ENCODE assay signal across 29 cellular contexts in the genomic region with DNA sequence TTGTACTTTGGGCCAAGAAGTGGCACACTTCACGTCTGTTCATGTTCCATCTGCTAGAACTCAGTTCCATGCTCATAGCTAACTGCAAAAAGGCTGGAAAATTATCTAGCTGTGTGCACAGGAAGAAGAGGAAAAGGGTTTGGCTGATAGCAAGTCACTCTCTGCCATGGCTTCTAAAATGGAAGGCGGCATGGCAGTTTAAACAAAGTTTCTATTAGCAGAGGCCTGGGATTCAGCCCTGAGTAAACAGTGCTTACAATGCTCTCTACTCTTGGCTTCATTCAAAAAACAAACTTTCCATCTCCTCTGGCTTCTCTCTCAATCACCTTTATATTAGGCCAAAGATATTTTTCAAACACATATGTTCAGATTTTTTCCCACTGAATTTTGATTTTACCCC.
DNase-seq lines count a peak whose midpoint lies in the region; ATAC-seq, FAIRE-seq and TF ChIP-seq lines count a peak whose summit lies in the region.
"Had no signal": no experiment of that assay in that cellular context is flagged by ENCODE, and none has a peak within 500 bp of the region (broad histone marks: within the 10 kb centered on the region; RNA-seq: fewer than 3 reads in every experiment).

No MANE protein-coding gene starts in this region.

- peaks cover 1% of the 10 kb centered on the region for H3K27me3 Mint-ChIP-seq in GM23338 (ENCODE audit: insufficient read depth, low read depth, poor library complexity)
- H3K27me3 Mint-ChIP-seq: B cell had no signal

- H3K27me3 ChIP-seq in GM23338 (ENCODE audit: insufficient read depth) (no peaks in the 10 kb centered on the region), HepG2 (ENCODE audit: control insufficient read depth in 1 of 2, insufficient read depth in 2 of 2, low read length in 2 of 2) (no peaks in the 10 kb centered on the region)
- H3K27me3 ChIP-seq: MG63, SJSA1 had no signal

- WGBS in HepG2 (ENCODE audit: low lambda C conversion rate): 0% methylated on average over 2 of the region's 2 CpGs

- ATAC-seq in GM23338 (no peak), HepG2 (peak; percentile 75)
- no peak for ATAC-seq in activated naive CD4-positive, alpha-beta T cell treated with anti-CD3 and anti-CD28 coated beads, Interleukin-2, amount 50 U/mL, for 72 hours
- ATAC-seq: CD8-positive, alpha-beta T cell; T-cell had no signal

- TF ChIP-seq CTCF in GM23338 (conservative IDR thresholded peaks at IDR 0.05; ENCODE audit: low read depth in 2 of 2) (no peak), HepG2 (CRISPR knock-in tag; IDR thresholded peaks at IDR 0.05) (no peak), GM10266 (IDR thresholded peaks at IDR 0.05; ENCODE audit: control insufficient read depth, insufficient read depth, low read depth, missing control alignments) (no peak)

- POLR2A ChIA-PET in HepG2 (lab: Yijun Ruan, JAX): no interaction called here

- TF ChIP-seq RAD21 in HepG2 (CRISPR knock-in tag; IDR thresholded peaks at IDR 0.05): no peak

- H3K27ac Mint-ChIP-seq in GM23338: no peak overlapping the region
- H3K27ac Mint-ChIP-seq in activated naive CD4-positive, alpha-beta T cell treated with anti-CD3 and anti-CD28 coated beads, Interleukin-2, amount 50 U/mL, for 72 hours: no peak overlapping the region
- H3K27ac Mint-ChIP-seq: B cell; CD8-positive, alpha-beta T cell; HFFc6; T-cell had no signal

- H4K20me1 ChIP-seq in GM23338 (replicated peaks; ENCODE audit: insufficient read depth) (no peaks in the 10 kb centered on the region), HepG2 (ENCODE audit: insufficient read depth, low read length) (no peaks in the 10 kb centered on the region)

- no peak overlapping the region for H3K9ac ChIP-seq in HepG2 (ENCODE audit: insufficient read depth, low read depth, low read length)
- H3K9ac ChIP-seq: GM23248 had no signal

- no peak overlapping the region for H3K4me2 ChIP-seq in GM23338
- H3K4me2 ChIP-seq in HepG2 (ENCODE audit: low read depth, low read length): 0 out of 2 replicates have a peak overlapping the region, but pooled peaks have one; percentile 10
- H3K4me2 ChIP-seq: PC-9 had no signal

- H3K4me1 Mint-ChIP-seq in GM23338: peaks cover 10% of the 10 kb centered on the region
- H3K4me1 Mint-ChIP-seq: B cell, T-cell had no signal

- CTCF ChIA-PET in HepG2 (lab: Yijun Ruan, JAX; ENCODE audit: low intra/inter-chr PET ratio, low total read pairs): no interaction called here

- H3K36me3 ChIP-seq in GM23338 (ENCODE audit: insufficient read depth) (no peaks in the 10 kb centered on the region), HepG2 (replicated peaks in 1 of 2; ENCODE audit: control insufficient read depth in 1 of 2, insufficient read depth in 2 of 2, low read length in 2 of 2) (no peaks in the 10 kb centered on the region)
- H3K36me3 ChIP-seq: HAP-1, SJSA1 had no signal

- no peaks in the 10 kb centered on the region for H3K9me3 Mint-ChIP-seq in GM23338
- H3K9me3 Mint-ChIP-seq in activated naive CD4-positive, alpha-beta T cell treated with anti-CD3 and anti-CD28 coated beads, Interleukin-2, amount 50 U/mL, for 72 hours: peaks cover 0 to 4% of the 10 kb centered on the region in 2 donors
- H3K9me3 Mint-ChIP-seq: HFFc6 had no signal

- no peaks in the 10 kb centered on the region for H3K9me3 ChIP-seq in HepG2 (ENCODE audit: low read length)
- H3K9me3 ChIP-seq: Caco-2, HAP-1, MG63, SJSA1 had no signal

- H3K27ac ChIP-seq in GM23338 (ENCODE audit: low read depth) (no peak overlapping the region), HepG2 (ENCODE audit: extremely low read length, insufficient read depth, low read length) (no peak overlapping the region)
- H3K27ac ChIP-seq: 22Rv1, C4-2B, GM23248, PC-9, SJSA1 had no signal

- TF ChIP-seq EP300 in HepG2 (IDR thresholded peaks at IDR 0.05; ENCODE audit: low read depth in 2 of 2, low read length in 2 of 2) (no peak), HepG2 (CRISPR knock-in tag; IDR thresholded peaks at IDR 0.05; ENCODE audit: borderline replicate concordance) (no peak)

- intact Hi-C loops in HepG2 (cut with micrococcal nuclease; ENCODE audit: unreplicated experiment): no loop called here

- BruUV-seq in HepG2 (replicated peaks; lab: Mats Ljungman, UMichigan): no TSS peak

- H3K4me3 Mint-ChIP-seq in GM23338: no peak overlapping the region
- H3K4me3 Mint-ChIP-seq: B cell; CD8-positive, alpha-beta T cell; HFFc6; T-cell had no signal

- H3K36me3 Mint-ChIP-seq in GM23338 (ENCODE audit: low read depth): no peaks in the 10 kb centered on the region
- H3K36me3 Mint-ChIP-seq in activated naive CD4-positive, alpha-beta T cell treated with anti-CD3 and anti-CD28 coated beads, Interleukin-2, amount 50 U/mL, for 72 hours: no peaks in the 10 kb centered on the region
- H3K36me3 Mint-ChIP-seq: CD8-positive, alpha-beta T cell; T-cell had no signal

- FAIRE-seq in HepG2 (lab: Jason Lieb, UNC): no peak
- FAIRE-seq: GM18507 had no signal

- in situ Hi-C loops in HepG2 (cut with HindIII; ENCODE audit: extremely low pct_ligation_motif_present, low pct_unique_long_range_greater_than_20kb): loop anchor here (25.0 kb wide), 1 partner anchor 544 kb away; no protein-coding TSS in a partner anchor

- no peak overlapping the region for H3K4me3 ChIP-seq in GM23338
- H3K4me3 ChIP-seq in HepG2 (replicated peaks in 1 of 3; ENCODE audit: insufficient read depth in 1 of 3, low read depth in 2 of 3, low read length in 3 of 3): no peak overlapping the region
- H3K4me3 ChIP-seq: GM23248, HAP-1, MG63, PC-9, SJSA1 had no signal

- H3K4me1 ChIP-seq in GM23338 (ENCODE audit: insufficient read depth) (peaks cover 11% of the 10 kb centered on the region), HepG2 (ENCODE audit: insufficient read depth, low read length) (peaks cover 12% of the 10 kb centered on the region; the same call in 1 of the 2 replicates)
- H3K4me1 ChIP-seq: Caco-2, HAP-1, SJSA1 had no signal

- H2AFZ ChIP-seq in GM23338 (0 out of 2 replicates have a peak overlapping the region, but pooled peaks have one; percentile 33), HepG2 (ENCODE audit: low read length) (no peak overlapping the region)
- H2AFZ ChIP-seq: GM23248 had no signal

- H3K79me2 ChIP-seq in GM23338 (replicated peaks; ENCODE audit: insufficient read depth) (no peaks in the 10 kb centered on the region), HepG2 (ENCODE audit: insufficient read depth, low read length) (no peaks in the 10 kb centered on the region)

- TF ChIP-seq POLR2A in HepG2 (IDR thresholded peaks at IDR 0.05; ENCODE audit: insufficient read depth in 1 of 2, low read depth in 2 of 2, low read length in 2 of 2): no peak

- DNase-seq in DMS153 (lab: John Stamatoyannopoulos, UW) (peak; percentile 23), DMS153 treated with DMSO at 0.1 percent for 48 hours (lab: John Stamatoyannopoulos, UW; ENCODE audit: unreplicated experiment) (no peak), GM23338 (ENCODE audit: low spot score) (no peak), NCI-H748 treated with DMSO at 0.1 percent for 48 hours (lab: John Stamatoyannopoulos, UW) (peak; percentile 38), HepG2 (ENCODE audit: low spot score) (no peak), SW480 (ENCODE audit: low spot score) (no peak), GM10266 (ENCODE audit: extremely low spot score) (no peak)
- no peak for DNase-seq in activated naive CD4-positive, alpha-beta T cell treated with anti-CD3 and anti-CD28 coated beads, Interleukin-2, amount 50 U/mL, for 72 hours (ENCODE audit: low spot score in 2 of 2)
- DNase-seq: Caco-2; CD8-positive, alpha-beta T cell; GM23248; HFFc6; IMR-90; KG1; MG63; NCI-H187; NCI-H2081 treated with DMSO at 0.1 percent for 48 hours; NCI-H446; NCI-H526 treated with DMSO at 0.1 percent for 48 hours; PC-9; Right ventricle myocardium superior; RPMI8226; T-cell had no signal

- no peaks in the 10 kb centered on the region for H3F3A ChIP-seq in GM23338 (replicated peaks; ENCODE audit: low read depth)

- H3K9me2 ChIP-seq in GM23338 (ENCODE audit: insufficient read depth): no peaks in the 10 kb centered on the region

TF ChIP-seq in GM23338, 12 proteins besides CTCF, POLR2A, EP300 and RAD21 (continues in another document):
- TF ChIP-seq, protein P1, sequence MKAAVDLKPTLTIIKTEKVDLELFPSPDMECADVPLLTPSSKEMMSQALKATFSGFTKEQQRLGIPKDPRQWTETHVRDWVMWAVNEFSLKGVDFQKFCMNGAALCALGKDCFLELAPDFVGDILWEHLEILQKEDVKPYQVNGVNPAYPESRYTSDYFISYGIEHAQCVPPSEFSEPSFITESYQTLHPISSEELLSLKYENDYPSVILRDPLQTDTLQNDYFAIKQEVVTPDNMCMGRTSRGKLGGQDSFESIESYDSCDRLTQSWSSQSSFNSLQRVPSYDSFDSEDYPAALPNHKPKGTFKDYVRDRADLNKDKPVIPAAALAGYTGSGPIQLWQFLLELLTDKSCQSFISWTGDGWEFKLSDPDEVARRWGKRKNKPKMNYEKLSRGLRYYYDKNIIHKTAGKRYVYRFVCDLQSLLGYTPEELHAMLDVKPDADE (IDR thresholded peaks at IDR 0.05): no peak

TF ChIP-seq in HepG2, 621 proteins besides CTCF, POLR2A, EP300 and RAD21:
- TF ChIP-seq, protein P2, sequence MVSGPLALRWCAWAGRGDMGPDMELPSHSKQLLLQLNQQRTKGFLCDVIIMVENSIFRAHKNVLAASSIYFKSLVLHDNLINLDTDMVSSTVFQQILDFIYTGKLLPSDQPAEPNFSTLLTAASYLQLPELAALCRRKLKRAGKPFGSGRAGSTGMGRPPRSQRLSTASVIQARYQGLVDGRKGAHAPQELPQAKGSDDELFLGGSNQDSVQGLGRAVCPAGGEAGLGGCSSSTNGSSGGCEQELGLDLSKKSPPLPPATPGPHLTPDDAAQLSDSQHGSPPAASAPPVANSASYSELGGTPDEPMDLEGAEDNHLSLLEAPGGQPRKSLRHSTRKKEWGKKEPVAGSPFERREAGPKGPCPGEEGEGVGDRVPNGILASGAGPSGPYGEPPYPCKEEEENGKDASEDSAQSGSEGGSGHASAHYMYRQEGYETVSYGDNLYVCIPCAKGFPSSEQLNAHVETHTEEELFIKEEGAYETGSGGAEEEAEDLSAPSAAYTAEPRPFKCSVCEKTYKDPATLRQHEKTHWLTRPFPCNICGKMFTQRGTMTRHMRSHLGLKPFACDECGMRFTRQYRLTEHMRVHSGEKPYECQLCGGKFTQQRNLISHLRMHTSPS (CRISPR knock-in tag; IDR thresholded peaks at IDR 0.05; ENCODE audit: low read depth): no peak
- no peak for TF ChIP-seq ZNF10 (CRISPR knock-in tag; IDR thresholded peaks at IDR 0.05; ENCODE audit: borderline replicate concordance, low read depth)
- 0 out of 2 replicates have a peak, but pooled peaks have one; percentile 12 for TF ChIP-seq FOXA3 (CRISPR knock-in tag; IDR thresholded peaks at IDR 0.05)
- peak; percentile 23; the same call in 1 of the 2 replicates for TF ChIP-seq ZNF644 (CRISPR knock-in tag; IDR thresholded peaks at IDR 0.05; ENCODE audit: low read depth)
- 0 out of 2 replicates have a peak, but pooled peaks have one; percentile 3 for TF ChIP-seq CEBPB (IDR thresholded peaks at IDR 0.05; ENCODE audit: borderline replicate concordance, low read depth, low read length)
- TF ChIP-seq ZNF431 (CRISPR knock-in tag; IDR thresholded peaks at IDR 0.05; ENCODE audit: borderline replicate concordance, low read depth): 0 out of 2 replicates have a peak, but pooled peaks have one; percentile 52

Comparison
In these comparisons a context has a peak if more than half of its experiments do, and no peak if none do; other contexts are left out.
1. DNase-seq: peak in DMS153 (single experiment) and NCI-H748 treated with DMSO at 0.1 percent for 48 hours (single experiment); none in DMS153 treated with DMSO at 0.1 percent for 48 hours (single experiment), GM23338 (single experiment), HepG2 (single experiment), SW480 (single experiment), activated naive CD4-positive, alpha-beta T cell treated with anti-CD3 and anti-CD28 coated beads, Interleukin-2, amount 50 U/mL, for 72 hours (0 of 2) and GM10266 (single experiment).